ENCODE assay signal across 8 cellular contexts in genomic region chr17:77324227-77324626, GRCh38.
DNase-seq lines count a peak whose midpoint lies in the region; ATAC-seq and TF ChIP-seq lines count a peak whose summit lies in the region.

No MANE protein-coding gene starts in this region.

- H3K9me3 ChIP-seq in smooth muscle cell (replicated peaks; ENCODE audit: low read depth) = no peaks in the 10 kb centered on the region
- H3K9me3 ChIP-seq in effector memory CD4-positive, alpha-beta T cell (ENCODE audit: control insufficient read depth, low read length) = no peaks in the 10 kb centered on the region

- H3K36me3 ChIP-seq in smooth muscle cell (ENCODE audit: low read depth) = no peaks in the 10 kb centered on the region
- no peaks in the 10 kb centered on the region for H3K36me3 ChIP-seq in effector memory CD4-positive, alpha-beta T cell (ENCODE audit: control insufficient read depth, insufficient read depth, low read length)

- peak overlapping the region; percentile 46 to 93 (median 87) for H3K27ac Mint-ChIP-seq in immature natural killer cell

- peak overlapping the region; percentile 98 for H3K27ac ChIP-seq in smooth muscle cell (ENCODE audit: low read depth)
- no peak overlapping the region for H3K27ac ChIP-seq in effector memory CD4-positive, alpha-beta T cell (ENCODE audit: insufficient read depth, low read length, poor library complexity, severe bottlenecking)

- H3K36me3 Mint-ChIP-seq in immature natural killer cell = no peaks in the 10 kb centered on the region

- H3K4me3 ChIP-seq in HFF-Myc (replicated peaks; ENCODE audit: low read depth, low read length) (peak overlapping the region; percentile 93), smooth muscle cell (peak overlapping the region; percentile 15)
- H3K4me3 ChIP-seq in effector memory CD4-positive, alpha-beta T cell (ENCODE audit: insufficient read depth, low read depth, low read length, poor library complexity, severe bottlenecking) = no peak overlapping the region

- peaks cover 25% of the 10 kb centered on the region for H3F3A ChIP-seq in smooth muscle cell (ENCODE audit: low read depth)

- DNase-seq in HFF-Myc (ENCODE audit: extremely low read depth, low read depth) (no peak), immature natural killer cell (no peak), smooth muscle cell (lab: John Stamatoyannopoulos, UW; ENCODE audit: unreplicated experiment) (no peak), hepatic stellate cell (ENCODE audit: low spot score) (no peak)
- DNase-seq in activated CD8-positive, alpha-beta memory T cell treated with anti-CD3 and anti-CD28 coated beads, Interleukin-2, amount 50 U/mL, for 48 hours = peak; percentile 48
- DNase-seq in effector memory CD4-positive, alpha-beta T cell = no peak
- no peak for DNase-seq in central memory CD4-positive, alpha-beta T cell

- H3K4me3 Mint-ChIP-seq in immature natural killer cell = peak overlapping the region; percentile 69 to 79 (median 76)

- no peak overlapping the region for H2AFZ ChIP-seq in smooth muscle cell (ENCODE audit: low read depth)

- no peaks in the 10 kb centered on the region for H3K27me3 ChIP-seq in smooth muscle cell (ENCODE audit: low read depth)
- no peaks in the 10 kb centered on the region for H3K27me3 ChIP-seq in effector memory CD4-positive, alpha-beta T cell (replicated peaks; ENCODE audit: control insufficient read depth, insufficient read depth, low read length, poor library complexity, severe bottlenecking)

- no peak for ATAC-seq in GM21737 (IDR thresholded peaks at IDR 0.05; ENCODE audit: unreplicated experiment)

- peak overlapping the region; percentile 92 for H3K9ac ChIP-seq in smooth muscle cell (ENCODE audit: low read depth)

- peaks cover 61% of the 10 kb centered on the region for H3K79me2 ChIP-seq in smooth muscle cell (ENCODE audit: low read depth)

- no peaks in the 10 kb centered on the region for H3K9me3 Mint-ChIP-seq in immature natural killer cell

- H3K27me3 Mint-ChIP-seq in immature natural killer cell (ENCODE audit: low read depth in 3 of 3) = peaks cover 0 to 9% (median 7%) of the 10 kb centered on the region in 3 donors

- peaks cover 6% of the 10 kb centered on the region for H3K4me1 ChIP-seq in smooth muscle cell (ENCODE audit: low read depth)
- H3K4me1 ChIP-seq in effector memory CD4-positive, alpha-beta T cell (ENCODE audit: control insufficient read depth, insufficient read depth, low read length, poor library complexity, severe bottlenecking) = peaks cover 47% of the 10 kb centered on the region

- peak overlapping the region; percentile 76 for H3K4me2 ChIP-seq in smooth muscle cell

- peaks cover 51% of the 10 kb centered on the region for H4K20me1 ChIP-seq in smooth muscle cell (ENCODE audit: low read depth)

- TF ChIP-seq CTCF in HFF-Myc (IDR thresholded peaks at IDR 0.05; ENCODE audit: low read depth, low read length, missing control alignments) (no peak), smooth muscle cell (IDR thresholded peaks at IDR 0.05; ENCODE audit: borderline replicate concordance, insufficient read depth, poor library complexity, severe bottlenecking) (no peak)

- WGBS in smooth muscle cell (ENCODE audit: low lambda C conversion rate) = 91% methylated on average over 8 of the region's 8 CpGs

- peaks cover 44 to 62% of the 10 kb centered on the region in 2 donors for H3K4me1 Mint-ChIP-seq in immature natural killer cell
